Comparison of ENCODE assay signal across 30 cellular contexts in the genomic region with DNA sequence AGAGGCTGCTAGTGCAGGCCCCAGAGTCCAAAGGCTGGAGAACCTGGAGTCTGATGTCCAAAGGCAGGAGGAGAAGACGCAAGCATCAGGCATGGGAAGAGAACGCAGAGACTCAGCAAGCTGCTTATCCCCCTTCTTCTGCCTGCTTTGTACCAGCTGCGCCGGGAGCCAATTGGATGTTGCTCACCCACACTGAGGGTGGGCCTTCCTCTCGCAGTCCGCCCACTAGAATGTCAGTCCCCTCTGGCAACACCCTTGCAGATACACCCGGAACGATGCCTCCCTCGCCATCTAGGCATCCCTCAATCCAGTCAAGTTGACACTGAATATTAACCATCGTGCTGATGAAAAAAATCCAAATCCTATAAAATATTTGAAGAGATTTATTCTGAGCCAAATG.
"Had no signal": no experiment of that assay in that cellular context is flagged by ENCODE, and none has a peak within 500 bp of the region (broad histone marks: within the 10 kb centered on the region; RNA-seq: fewer than 3 reads in every experiment).

No MANE protein-coding gene starts in this region.

- H3K4me1 Mint-ChIP-seq: activated CD4-positive, alpha-beta T cell treated with anti-CD3 and anti-CD28 coated beads for 36 hours; activated CD4-positive, alpha-beta T cell treated with anti-CD3 and anti-CD28 coated beads, Interleukin-2, amount 10 ng/mL, durations not matched to agents 7 days and 5 days; activated naive CD8-positive, alpha-beta T cell treated with anti-CD3 and anti-CD28 coated beads, Interleukin-2, amount 50 U/mL, for 24 hours; central memory CD8-positive, alpha-beta T cell had no signal

- H3K27ac Mint-ChIP-seq: activated CD4-positive, alpha-beta T cell treated with anti-CD3 and anti-CD28 coated beads for 36 hours; activated CD4-positive, alpha-beta T cell treated with anti-CD3 and anti-CD28 coated beads, Interleukin-2, amount 10 ng/mL, durations not matched to agents 7 days and 5 days; activated CD8-positive, alpha-beta T cell treated with anti-CD3 and anti-CD28 coated beads, Interleukin-2, amount 10 ng/mL, durations not matched to agents 7 days and 5 days; activated naive CD8-positive, alpha-beta T cell; activated naive CD8-positive, alpha-beta T cell treated with anti-CD3 and anti-CD28 coated beads, Interleukin-2, amount 50 U/mL, for 24 hours; activated T-cell treated with anti-CD3 and anti-CD28 coated beads, Interleukin-2, amount 50 U/mL, for 24 hours; activated T-helper 2 cell treated with anti-CD3 and anti-CD28 coated beads, Interferon-gamma antibody, Interleukin-2, Interleukin-4, amounts not matched to agents 10 μg/mL and 5 μg/mL and 100 μg/mL, durations not matched to agents 14 hours and 24 hours and 36 hours; brain; T-helper 1 cell treated with Interleukin-12 subunit alpha and Interleukin-12 subunit beta and Interleukin-4 antibody, amounts not matched to agents 30 μg/mL and 1 μg/mL, for 36 hours; T-helper 2 cell treated with Interferon-gamma antibody and Interleukin-4, amounts not matched to agents 5 μg/mL and 100 μg/mL, for 36 hours; WTC11 had no signal

- H3K9me3 Mint-ChIP-seq: activated T-helper 2 cell treated with anti-CD3 and anti-CD28 coated beads, Interferon-gamma antibody, Interleukin-2, Interleukin-4, amounts not matched to agents 10 μg/mL and 5 μg/mL and 100 μg/mL, durations not matched to agents 14 hours and 24 hours and 36 hours; central memory CD8-positive, alpha-beta T cell; T-helper 1 cell treated with Interleukin-12 subunit alpha and Interleukin-12 subunit beta and Interleukin-4 antibody, amounts not matched to agents 30 μg/mL and 1 μg/mL, for 36 hours; T-helper 2 cell treated with Interferon-gamma antibody and Interleukin-4, amounts not matched to agents 5 μg/mL and 100 μg/mL, for 36 hours had no signal

- H3K36me3 Mint-ChIP-seq: activated naive CD8-positive, alpha-beta T cell; brain had no signal

- H3K27ac ChIP-seq: SJSA1 had no signal

- H3K9me3 ChIP-seq: SK-N-SH had no signal

- H3K4me3 ChIP-seq: SJSA1 had no signal

- H3K36me3 ChIP-seq: SJSA1 had no signal

- DNase-seq: activated CD4-positive, alpha-beta T cell treated with anti-CD3 and anti-CD28 coated beads for 36 hours; activated CD4-positive, alpha-beta T cell treated with anti-CD3 and anti-CD28 coated beads, Interleukin-2, amount 10 ng/mL, durations not matched to agents 7 days and 5 days; activated CD4-positive, alpha-beta T cell treated with anti-CD3 and anti-CD28 coated beads, Interleukin-2, amount 50 U/mL, for 48 hours; activated CD8-positive, alpha-beta T cell treated with anti-CD3 and anti-CD28 coated beads, Interleukin-2, amount 10 ng/mL, durations not matched to agents 7 days and 5 days; activated gamma-delta T cell; activated naive CD4-positive, alpha-beta T cell treated with Interleukin-2 at 50 U/mL for 16 hours; activated naive CD8-positive, alpha-beta T cell treated with anti-CD3 and anti-CD28 coated beads, Interleukin-2, amount 50 U/mL, for 24 hours; activated T-cell treated with anti-CD3 and anti-CD28 coated beads, Interleukin-2, amount 50 U/mL, for 24 hours; Karpas-422; KBM-7; NCI-H1105; NCI-H1417 treated with DMSO at 0.1 percent for 48 hours; NCI-H187 treated with DMSO at 0.1 percent for 48 hours; NCI-H2081; NCI-H2227 treated with DMSO at 0.1 percent for 48 hours; NCI-H446; NCI-H510A treated with DMSO at 0.1 percent for 48 hours; NCI-H69; NCI-H82; RPMI8226; SHP77 treated with DMSO at 0.1 percent for 48 hours had no signal

- H3K27me3 ChIP-seq: SJSA1 had no signal

- H3K9ac ChIP-seq: SK-N-SH had no signal

- H3K4me3 Mint-ChIP-seq: activated CD4-positive, alpha-beta T cell treated with anti-CD3 and anti-CD28 coated beads for 36 hours; activated CD4-positive, alpha-beta T cell treated with anti-CD3 and anti-CD28 coated beads, Interleukin-2, amount 10 ng/mL, durations not matched to agents 7 days and 5 days; activated CD8-positive, alpha-beta T cell treated with anti-CD3 and anti-CD28 coated beads, Interleukin-2, amount 10 ng/mL, durations not matched to agents 7 days and 5 days; activated naive CD8-positive, alpha-beta T cell; activated naive CD8-positive, alpha-beta T cell treated with anti-CD3 and anti-CD28 coated beads, Interleukin-2, amount 50 U/mL, for 24 hours; activated T-cell treated with anti-CD3 and anti-CD28 coated beads, Interleukin-2, amount 50 U/mL, for 24 hours; brain; central memory CD8-positive, alpha-beta T cell; T-helper 1 cell treated with Interleukin-12 subunit alpha and Interleukin-12 subunit beta and Interleukin-4 antibody, amounts not matched to agents 30 μg/mL and 1 μg/mL, for 36 hours; T-helper 2 cell treated with Interferon-gamma antibody and Interleukin-4, amounts not matched to agents 5 μg/mL and 100 μg/mL, for 36 hours; WTC11 had no signal
